Comparison of ENCODE assay signal across 8 cellular contexts in genomic region chr7:101245147-101245668, GRCh38. TPM values are rescaled to one million over a fixed set of nuclear protein-coding genes. Genes with fewer than 3 reads are reported as not detected.
DNase-seq lines count a peak whose midpoint lies in the region; ATAC-seq and TF ChIP-seq lines count a peak whose summit lies in the region.

No MANE protein-coding gene starts in this region.

- no peaks in the 10 kb centered on the region for H3K9me2 ChIP-seq in SU-DHL-6 (replicated peaks; ENCODE audit: insufficient read depth, low read length)

- TF ChIP-seq CTCF in SU-DHL-6 (IDR thresholded peaks at IDR 0.05; ENCODE audit: insufficient read depth, low read length, poor library complexity, severe bottlenecking) = no peak
- no peak for TF ChIP-seq CTCF in foreskin fibroblast (IDR thresholded peaks at IDR 0.05; ENCODE audit: low read depth, low read length)
- TF ChIP-seq CTCF in smooth muscle cell (IDR thresholded peaks at IDR 0.05; ENCODE audit: borderline replicate concordance, insufficient read depth, poor library complexity, severe bottlenecking) = no peak

- peak overlapping the region; percentile 52 for H2AFZ ChIP-seq in SU-DHL-6 (ENCODE audit: low read depth, low read length, severe bottlenecking)
- peak overlapping the region; percentile 51 for H2AFZ ChIP-seq in smooth muscle cell (ENCODE audit: low read depth)

- no peak overlapping the region for H3K27ac ChIP-seq in SU-DHL-6 (ENCODE audit: low read depth, low read length)
- H3K27ac ChIP-seq in smooth muscle cell (ENCODE audit: low read depth) = no peak overlapping the region

- H3K9ac ChIP-seq in SU-DHL-6 (ENCODE audit: low read length) (peak overlapping the region; percentile 83), smooth muscle cell (ENCODE audit: low read depth) (peak overlapping the region; percentile 81)

- WGBS in smooth muscle cell (ENCODE audit: low lambda C conversion rate) = 49% methylated on average over 31 of the region's 32 CpGs

- H4K20me1 ChIP-seq in SU-DHL-6 (ENCODE audit: low read depth, low read length) (no peaks in the 10 kb centered on the region; the same call in 1 of the 2 replicates), smooth muscle cell (ENCODE audit: low read depth) (peaks cover 19% of the 10 kb centered on the region)

- no peak for ATAC-seq in GM21619 (IDR thresholded peaks at IDR 0.05; ENCODE audit: unreplicated experiment)

- H3K4me2 ChIP-seq in SU-DHL-6 (ENCODE audit: low read depth, low read length, poor library complexity, severe bottlenecking) (peak overlapping the region; percentile 85), smooth muscle cell (peak overlapping the region; percentile 94)

- H3K9me3 ChIP-seq in SU-DHL-6 (ENCODE audit: insufficient read depth, low read length) = no peaks in the 10 kb centered on the region
- no peaks in the 10 kb centered on the region for H3K9me3 ChIP-seq in smooth muscle cell (replicated peaks; ENCODE audit: low read depth)

- H3K27me3 ChIP-seq in H7 (ENCODE audit: control insufficient read depth, insufficient read depth, low read length) (no peaks in the 10 kb centered on the region), SU-DHL-6 (ENCODE audit: low read length) (no peaks in the 10 kb centered on the region), smooth muscle cell (ENCODE audit: low read depth) (no peaks in the 10 kb centered on the region)

- DNase-seq in H7 (peak; percentile 98), foreskin fibroblast (no peak), smooth muscle cell (lab: John Stamatoyannopoulos, UW; ENCODE audit: unreplicated experiment) (no peak), CD1c-positive myeloid dendritic cell (ENCODE audit: extremely low spot score) (no peak), ecto neural progenitor cell (ENCODE audit: low spot score) (no peak)
- no peak for DNase-seq in stimulated activated CD4-positive, alpha-beta T cell treated with anti-CD3 and anti-CD28 coated beads, Interleukin-2, amount 100 ng/mL, for 24 hours

- no peaks in the 10 kb centered on the region for H3K4me1 ChIP-seq in smooth muscle cell (ENCODE audit: low read depth)

- H3K79me2 ChIP-seq in SU-DHL-6 (ENCODE audit: insufficient read depth, low read length) = peaks cover 62% of the 10 kb centered on the region
- H3K79me2 ChIP-seq in smooth muscle cell (ENCODE audit: low read depth) = peaks cover 60% of the 10 kb centered on the region

- H3K36me3 ChIP-seq in H7 (replicated peaks; ENCODE audit: control insufficient read depth, insufficient read depth, low read length) (0 out of 2 replicates have a peak, but pooled peaks cover 2% of the 10 kb centered on the region), SU-DHL-6 (ENCODE audit: low read length) (peaks cover 4% of the 10 kb centered on the region; the same call in 1 of the 2 replicates), smooth muscle cell (ENCODE audit: low read depth) (no peaks in the 10 kb centered on the region)

- H3K4me3 ChIP-seq in H7 (ENCODE audit: insufficient read depth, low read depth, low read length) (peak overlapping the region; percentile 84), SU-DHL-6 (ENCODE audit: insufficient read depth, low read length, poor library complexity, severe bottlenecking) (peak overlapping the region; percentile 93), foreskin fibroblast (ENCODE audit: low read depth in 1 of 2, low read length in 2 of 2) (peak overlapping the region; percentile 90 to 94), smooth muscle cell (peak overlapping the region; percentile 82)

- peaks cover 7% of the 10 kb centered on the region for H3F3A ChIP-seq in SU-DHL-6 (ENCODE audit: insufficient read depth)
- H3F3A ChIP-seq in smooth muscle cell (ENCODE audit: low read depth) = peaks cover 8% of the 10 kb centered on the region

RNA-seq across cellular contexts. Expression of gene FIS1, which starts 0.3 kb away (rescaled TPM):
- 141 and 151 TPM in 2 replicates for total RNA-seq in H7 (2014; rRNA removed; shearing (Covaris generic))
- total RNA-seq in smooth muscle cell = 97.7 and 98.4 TPM in 2 replicates
- 174 and 200 TPM in 2 replicates for polyA plus RNA-seq in smooth muscle cell

RNA-seq across cellular contexts. Expression of gene CLDN15, which starts 7.6 kb away (rescaled TPM):
- total RNA-seq in H7 (2014; rRNA removed; shearing (Covaris generic)) = 4.2 and 6.1 TPM in 2 replicates
- total RNA-seq in smooth muscle cell = 4.0 and 12.2 TPM in 2 replicates
- 3.0 and 8.7 TPM in 2 replicates for polyA plus RNA-seq in smooth muscle cell

RNA-seq across cellular contexts. Expression of gene ZNHIT1, which starts 27.2 kb away (rescaled TPM):
- 58.9 and 83.3 TPM in 2 replicates for total RNA-seq in H7 (2014; rRNA removed; shearing (Covaris generic))
- 100 and 102 TPM in 2 replicates for total RNA-seq in smooth muscle cell
- polyA plus RNA-seq in smooth muscle cell = 116 and 123 TPM in 2 replicates

RNA-seq across cellular contexts. Expression of gene PLOD3, which starts 27.8 kb away (rescaled TPM):
- total RNA-seq in H7 (2014; rRNA removed; shearing (Covaris generic)) = 41.9 and 48.3 TPM in 2 replicates
- 58.4 and 63.5 TPM in 2 replicates for total RNA-seq in smooth muscle cell
- 150 and 168 TPM in 2 replicates for polyA plus RNA-seq in smooth muscle cell

RNA-seq across cellular contexts. Expression of gene MOGAT3, which starts 44.4 kb away (rescaled TPM):
- 0.52 and 1.00 TPM in 2 replicates for total RNA-seq in H7 (2014; rRNA removed; shearing (Covaris generic))
- total RNA-seq in smooth muscle cell = not detected in 2 replicates
- 0.38 TPM in 1 of 2 replicates, not detected in the other for polyA plus RNA-seq in smooth muscle cell
